14 cellular contexts compared by ENCODE assay signal in the genomic region with DNA sequence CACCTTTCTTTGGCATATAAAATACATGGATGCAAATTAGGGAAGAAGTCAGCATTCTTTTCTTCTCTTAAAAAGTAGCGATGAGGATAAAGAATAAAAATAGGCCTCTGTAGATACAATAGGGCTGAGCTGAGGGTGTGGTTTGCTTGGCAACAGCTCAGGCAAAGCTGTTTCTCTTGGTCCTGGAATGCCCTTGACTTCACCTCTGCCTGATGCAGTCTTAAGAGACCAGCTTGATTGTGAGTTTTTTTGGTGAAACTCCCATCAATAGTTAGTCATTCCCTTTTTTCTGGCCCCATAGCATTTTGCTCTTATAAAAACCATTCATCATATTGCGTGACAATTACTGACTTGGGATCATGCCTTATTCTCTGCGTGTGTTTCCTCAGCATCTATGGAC. TPM values are rescaled to one million over a fixed set of nuclear protein-coding genes. Genes with fewer than 3 reads are reported as not detected.
DNase-seq lines count a peak whose midpoint lies in the region; ATAC-seq and TF ChIP-seq lines count a peak whose summit lies in the region.
"Had no signal": no experiment of that assay in that cellular context is flagged by ENCODE, and none has a peak within 500 bp of the region (broad histone marks: within the 10 kb centered on the region; RNA-seq: fewer than 3 reads in every experiment).

No MANE protein-coding gene starts in this region.

- no peak overlapping the region for H3K27ac Mint-ChIP-seq in mesothelial cell of epicardium
- H3K27ac Mint-ChIP-seq: activated CD4-positive, alpha-beta T cell treated with anti-CD3 and anti-CD28 coated beads, Interleukin-2, amount 10 ng/mL, durations not matched to agents 24 days and 14 days; activated T-cell treated with anti-CD3 and anti-CD28 coated beads, Interleukin-2, amount 50 U/mL, for 24 hours had no signal

- H3K27me3 ChIP-seq in dorsolateral prefrontal cortex: no peaks in the 10 kb centered on the region
- no peaks in the 10 kb centered on the region for H3K27me3 ChIP-seq in left lung

- ATAC-seq in left lung (peak; percentile 33), GM18505 (IDR thresholded peaks at IDR 0.05; ENCODE audit: unreplicated experiment) (no peak)
- ATAC-seq: GM12878 had no signal

- no peaks in the 10 kb centered on the region for H3K9me3 Mint-ChIP-seq in mesothelial cell of epicardium

- H3K36me3 ChIP-seq in left lung: no peaks in the 10 kb centered on the region

- H3K4me1 Mint-ChIP-seq in mesothelial cell of epicardium: no peaks in the 10 kb centered on the region
- H3K4me1 Mint-ChIP-seq: activated CD4-positive, alpha-beta T cell treated with anti-CD3 and anti-CD28 coated beads, Interleukin-2, amount 10 ng/mL, durations not matched to agents 24 days and 14 days had no signal

- no peaks in the 10 kb centered on the region for H3K4me1 ChIP-seq in left lung
- H3K4me1 ChIP-seq: Caco-2 had no signal

- TF ChIP-seq POLR2A in GM18505 (IDR thresholded peaks at IDR 0.05; ENCODE audit: borderline replicate concordance, extremely low read depth, insufficient read depth, insufficient read length): no peak

- TF ChIP-seq CTCF in dorsolateral prefrontal cortex (IDR thresholded peaks at IDR 0.05 in 54 of 56, conservative IDR thresholded peaks at IDR 0.05 in 2 of 56; ENCODE audit: low read depth in 1 of 56, partially characterized antibody in 56 of 56): no peak
- TF ChIP-seq CTCF in left lung (IDR thresholded peaks at IDR 0.05): no peak
- TF ChIP-seq CTCF in mesothelial cell of epicardium (IDR thresholded peaks at IDR 0.05; ENCODE audit: unreplicated experiment): no peak
- no peak for TF ChIP-seq CTCF in GM20000 (IDR thresholded peaks at IDR 0.05; ENCODE audit: extremely low read depth, missing control alignments)

- H3K36me3 Mint-ChIP-seq in mesothelial cell of epicardium: no peaks in the 10 kb centered on the region

- intact Hi-C loops in dorsolateral prefrontal cortex (cut with DNase I) (no loop called here), left lung (cut with DNase I) (no loop called here)

- H3K4me3 Mint-ChIP-seq in mesothelial cell of epicardium: no peak overlapping the region
- H3K4me3 Mint-ChIP-seq: activated CD4-positive, alpha-beta T cell treated with anti-CD3 and anti-CD28 coated beads, Interleukin-2, amount 10 ng/mL, durations not matched to agents 24 days and 14 days; activated T-cell treated with anti-CD3 and anti-CD28 coated beads, Interleukin-2, amount 50 U/mL, for 24 hours had no signal

- no peaks in the 10 kb centered on the region for H3K9me3 ChIP-seq in left lung
- H3K9me3 ChIP-seq: Caco-2 had no signal

- H3K4me3 ChIP-seq in dorsolateral prefrontal cortex (peak overlapping the region in 1 of 59 donors; percentile 16), left lung (no peak overlapping the region)
- H3K4me3 ChIP-seq: GM12878 had no signal

- H3K27ac ChIP-seq in dorsolateral prefrontal cortex (peak overlapping the region in 41 of 59 donors; percentile 5 to 90 (median 68)), left lung (no peak overlapping the region), substantia nigra (ENCODE audit: low read depth, low read length, poor library complexity, severe bottlenecking) (peak overlapping the region; percentile 11)

- H3K27me3 Mint-ChIP-seq in mesothelial cell of epicardium (ENCODE audit: low read depth): no peaks in the 10 kb centered on the region
- H3K27me3 Mint-ChIP-seq: activated CD4-positive, alpha-beta T cell treated with anti-CD3 and anti-CD28 coated beads, Interleukin-2, amount 10 ng/mL, durations not matched to agents 24 days and 14 days; activated T-cell treated with anti-CD3 and anti-CD28 coated beads, Interleukin-2, amount 50 U/mL, for 24 hours had no signal

- DNase-seq in GM03348 (ENCODE audit: low spot score) (peak; percentile 42), dorsolateral prefrontal cortex (no peak), left lung (no peak), substantia nigra (lab: John Stamatoyannopoulos, UW) (no peak), mesothelial cell of epicardium (ENCODE audit: low spot score in 2 of 2, unreplicated experiment in 2 of 2) (no peak), GM20000 (ENCODE audit: low spot score) (no peak)
- DNase-seq in activated CD8-positive, alpha-beta memory T cell treated with anti-CD3 and anti-CD28 coated beads, Interleukin-2, amount 50 U/mL, for 4 hours: no peak
- DNase-seq: activated CD4-positive, alpha-beta T cell treated with anti-CD3 and anti-CD28 coated beads, Interleukin-2, amount 10 ng/mL, durations not matched to agents 24 days and 14 days; activated T-cell treated with anti-CD3 and anti-CD28 coated beads, Interleukin-2, amount 50 U/mL, for 24 hours; Caco-2; kidney glomerular epithelial cell; stimulated activated CD4-positive, alpha-beta T cell treated with anti-CD3 and anti-CD28 coated beads, Interleukin-2, amount 100 ng/mL, for 24 hours had no signal

RNA-seq across cellular contexts. Expression of a gene that starts 42.1 kb away (rescaled TPM):
- 100 to 1,000 TPM in 78 of 120 experiments, 10 to 100 TPM in 42; 68.7 to 162 (median 107) TPM for total RNA-seq in dorsolateral prefrontal cortex
- total RNA-seq in left lung: 10 to 100 TPM; 43.9 to 49.0 TPM
- total RNA-seq in mesothelial cell of epicardium: 58.1 to 67.3 TPM (median 61.7 TPM) in 3 replicates

Comparison
In these comparisons a context has a peak if more than half of its experiments do, and no peak if none do; other contexts are left out.
1. H3K27ac ChIP-seq: peak in dorsolateral prefrontal cortex (41 of 59) and substantia nigra (single experiment); none in left lung (0 of 2).